ENCODE assay signal across 12 cellular contexts in the genomic region with DNA sequence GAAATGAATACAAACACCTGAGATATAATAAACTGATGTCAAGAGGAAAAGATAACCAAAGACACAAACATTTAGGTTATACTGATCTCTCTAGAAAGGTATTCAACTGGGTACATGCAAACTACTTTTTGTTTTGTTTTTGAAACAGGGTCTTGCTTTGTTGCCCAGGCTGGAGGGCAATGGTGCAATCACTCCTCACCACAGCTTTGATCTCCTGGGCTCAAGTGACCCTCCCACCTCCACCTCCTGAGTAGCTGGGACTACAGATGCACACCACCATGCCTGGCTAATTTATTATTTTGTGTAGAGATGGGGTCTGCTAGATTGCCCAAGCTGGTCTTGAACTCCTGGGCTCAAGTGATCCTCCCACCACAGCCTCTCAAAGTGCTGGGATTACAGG. TPM values are rescaled to one million over a fixed set of nuclear protein-coding genes. Genes with fewer than 3 reads are reported as not detected.
"Had no signal": no experiment of that assay in that cellular context is flagged by ENCODE, and none has a peak within 500 bp of the region (broad histone marks: within the 10 kb centered on the region; RNA-seq: fewer than 3 reads in every experiment).

No MANE protein-coding gene starts in this region.

- H3K4me2 ChIP-seq: GM23338 had no signal

- H3K4me3 ChIP-seq: GM23248, GM23338, HAP-1 had no signal

- H2AFZ ChIP-seq: GM23248, GM23338 had no signal

- ATAC-seq: GM23338, HCT116 had no signal

- H3K36me3 ChIP-seq: HAP-1 had no signal

- DNase-seq: GM23248, GOT3, H7, H9, HCEC 1CT, HFFc6 had no signal

- H3K9ac ChIP-seq: GM23248 had no signal

- H3K27ac ChIP-seq: GM23248 had no signal

- FAIRE-seq: H1, H54 had no signal

- H3K9me3 ChIP-seq: HAP-1 had no signal

RNA-seq across cellular contexts. Expression of a gene that starts 38.1 kb away (rescaled TPM):
- total RNA-seq: GM23248, H1, H4, HFFc6 had no signal
- polyA plus RNA-seq: GM23248, GM23338 had no signal
